ENCODE assay signal across 22 cellular contexts in the genomic region with DNA sequence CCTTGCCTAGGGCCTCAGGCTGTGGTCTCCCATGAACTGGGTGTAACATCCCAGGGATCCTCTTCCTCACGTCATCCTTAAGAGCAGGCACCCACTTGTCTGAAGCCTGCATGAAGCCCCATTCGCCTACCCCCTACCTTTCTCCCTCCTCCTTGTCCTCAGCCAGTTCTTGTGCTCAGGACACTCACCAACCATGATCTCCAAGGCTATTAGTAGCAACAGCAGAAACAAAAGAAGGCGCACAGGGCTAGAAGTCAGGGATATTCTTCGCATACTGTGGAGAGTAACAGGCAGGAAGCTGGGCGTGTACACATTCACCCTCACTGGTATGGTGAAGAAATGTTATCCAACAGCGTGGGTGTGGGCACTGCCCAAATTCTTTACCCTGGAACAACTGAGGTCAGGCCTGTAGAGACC. TPM values are rescaled to one million over a fixed set of nuclear protein-coding genes. Genes with fewer than 3 reads are reported as not detected.
DNase-seq lines count a peak whose midpoint lies in the region; ATAC-seq, FAIRE-seq and TF ChIP-seq lines count a peak whose summit lies in the region.
"Had no signal": no experiment of that assay in that cellular context is flagged by ENCODE, and none has a peak within 500 bp of the region (broad histone marks: within the 10 kb centered on the region; RNA-seq: fewer than 3 reads in every experiment).

No MANE protein-coding gene starts in this region.

- H4K20me1 ChIP-seq in neural progenitor cell (ENCODE audit: low read depth): no peaks in the 10 kb centered on the region

- H3K27me3 Mint-ChIP-seq in MCF 10A (ENCODE audit: insufficient read depth, unreplicated experiment) (no peaks in the 10 kb centered on the region), neural progenitor cell (ENCODE audit: insufficient read depth, low read depth) (peaks cover 9% of the 10 kb centered on the region)

- no peaks in the 10 kb centered on the region for H3K36me3 ChIP-seq in breast epithelium
- H3K36me3 ChIP-seq in bronchial epithelial cell (ENCODE audit: control insufficient read depth, insufficient read depth, low read length): peaks cover 5% of the 10 kb centered on the region
- no peaks in the 10 kb centered on the region for H3K36me3 ChIP-seq in neural progenitor cell
- H3K36me3 ChIP-seq: brain microvascular endothelial cell, esophagus muscularis mucosa had no signal

- peak overlapping the region; percentile 69 for H3K27ac Mint-ChIP-seq in MCF 10A (ENCODE audit: low read depth, unreplicated experiment)
- H3K27ac Mint-ChIP-seq in neural progenitor cell: peak overlapping the region; percentile 80
- H3K27ac Mint-ChIP-seq: activated T-helper 2 cell treated with anti-CD3 and anti-CD28 coated beads, Interferon-gamma antibody, Interleukin-2, Interleukin-4, amounts not matched to agents 10 μg/mL and 5 μg/mL and 100 μg/mL, durations not matched to agents 14 hours and 24 hours and 36 hours had no signal

- H3K27me3 ChIP-seq in breast epithelium (no peaks in the 10 kb centered on the region), bronchial epithelial cell (ENCODE audit: control insufficient read depth, insufficient read depth, low read length) (no peaks in the 10 kb centered on the region), neural progenitor cell (peaks cover 16% of the 10 kb centered on the region)
- H3K27me3 ChIP-seq: brain microvascular endothelial cell, esophagus muscularis mucosa had no signal

- H3K4me1 Mint-ChIP-seq in MCF 10A (ENCODE audit: insufficient read depth, unreplicated experiment): peaks cover 57% of the 10 kb centered on the region
- no peaks in the 10 kb centered on the region for H3K4me1 Mint-ChIP-seq in neural progenitor cell

- H3K4me2 ChIP-seq in neural progenitor cell: no peak overlapping the region

- intact Hi-C loops in MCF 10A (cut with micrococcal nuclease): loop anchor here (2.0 kb wide), 2 partner anchors 28 to 50 kb away; no protein-coding TSS in a partner anchor
- intact Hi-C loops in breast epithelium (cut with DNase I; ENCODE audit: low total_unique reads): no loop called here

- H3K4me1 ChIP-seq in breast epithelium: peaks cover 0 to 1% of the 10 kb centered on the region in 2 donors
- no peaks in the 10 kb centered on the region for H3K4me1 ChIP-seq in neural progenitor cell

- peak; percentile 92 for FAIRE-seq in bronchial epithelial cell (lab: Jason Lieb, UNC)
- FAIRE-seq: A204.1, GM12878, small intestine had no signal

- no peak for TF ChIP-seq POLR2A in breast epithelium (IDR thresholded peaks at IDR 0.05)

- H3K9me3 ChIP-seq in breast epithelium (no peaks in the 10 kb centered on the region), neural progenitor cell (ENCODE audit: low read depth) (no peaks in the 10 kb centered on the region)
- H3K9me3 ChIP-seq: esophagus muscularis mucosa had no signal

- H3K4me3 ChIP-seq in breast epithelium: no peak overlapping the region
- peak overlapping the region; percentile 17 for H3K4me3 ChIP-seq in bronchial epithelial cell (ENCODE audit: low read depth, low read length)
- no peak overlapping the region for H3K4me3 ChIP-seq in neural progenitor cell
- H3K4me3 ChIP-seq: esophagus muscularis mucosa, GM12878 had no signal

- peak overlapping the region; percentile 62 for H3K4me3 Mint-ChIP-seq in MCF 10A (ENCODE audit: unreplicated experiment)
- H3K4me3 Mint-ChIP-seq in neural progenitor cell: no peak overlapping the region

- no peak for TF ChIP-seq CTCF in MCF 10A (IDR thresholded peaks at IDR 0.05; ENCODE audit: unreplicated experiment)
- no peak for TF ChIP-seq CTCF in breast epithelium (IDR thresholded peaks at IDR 0.05)
- no peak for TF ChIP-seq CTCF in bronchial epithelial cell (IDR thresholded peaks at IDR 0.05; ENCODE audit: insufficient read depth, low read length, severe bottlenecking)
- TF ChIP-seq CTCF in neural progenitor cell (IDR thresholded peaks at IDR 0.05): no peak

- POLR2A ChIA-PET in MCF 10A (lab: Yijun Ruan, JAX): interaction anchor here (0.6 to 11.7 kb wide), 11 partner anchors 9 to 709 kb away, joined by 3 to 104 read pairs (median 4); a partner anchor contains a TSS

- H3K9me3 Mint-ChIP-seq in MCF 10A (ENCODE audit: unreplicated experiment): no peaks in the 10 kb centered on the region
- H3K9me3 Mint-ChIP-seq in neural progenitor cell: no peaks in the 10 kb centered on the region
- H3K9me3 Mint-ChIP-seq: activated T-helper 2 cell treated with anti-CD3 and anti-CD28 coated beads, Interferon-gamma antibody, Interleukin-2, Interleukin-4, amounts not matched to agents 10 μg/mL and 5 μg/mL and 100 μg/mL, durations not matched to agents 14 hours and 24 hours and 36 hours had no signal

- DNase-seq in MCF 10A (ENCODE audit: unreplicated experiment) (peak; percentile 79), breast epithelium (ENCODE audit: low spot score in 2 of 2) (no peak), bronchial epithelial cell (ENCODE audit: low read depth) (peak; percentile 95), neural progenitor cell (ENCODE audit: low spot score) (no peak), COR-L47 (lab: John Stamatoyannopoulos, UW) (no peak)
- DNase-seq: brain microvascular endothelial cell; DMS 273 treated with DMSO at 0.1 percent for 48 hours; GDM1; glutamatergic neuron; NCI-H1930; small intestine; stimulated activated CD4-positive, alpha-beta T cell treated with anti-CD3 and anti-CD28 coated beads, Interleukin-4, amount 100 ng/mL, for 4 hours; T-helper 2 cell had no signal

- no peak for ATAC-seq in GM18498 (IDR thresholded peaks at IDR 0.05; ENCODE audit: unreplicated experiment)
- no peak for ATAC-seq in GM19395 (IDR thresholded peaks at IDR 0.05; ENCODE audit: unreplicated experiment)
- no peak for ATAC-seq in HG02981 (IDR thresholded peaks at IDR 0.05; ENCODE audit: unreplicated experiment)
- ATAC-seq: GM12878 had no signal

- H3F3A ChIP-seq in neural progenitor cell (ENCODE audit: low read depth): no peaks in the 10 kb centered on the region

- CTCF ChIA-PET in MCF 10A (lab: Yijun Ruan, JAX): interaction anchor here (1.3 to 1.4 kb wide), 2 partner anchors 8 to 51 kb away, joined by 4 to 5 read pairs; no protein-coding TSS in a partner anchor

- no peak overlapping the region for H3K27ac ChIP-seq in breast epithelium
- no peak overlapping the region for H3K27ac ChIP-seq in neural progenitor cell
- H3K27ac ChIP-seq: brain microvascular endothelial cell, C4-2B, esophagus muscularis mucosa had no signal

- H3K9ac ChIP-seq in neural progenitor cell: no peak overlapping the region

- peaks cover 5% of the 10 kb centered on the region for H3K36me3 Mint-ChIP-seq in MCF 10A (ENCODE audit: insufficient read depth, unreplicated experiment)
- no peaks in the 10 kb centered on the region for H3K36me3 Mint-ChIP-seq in neural progenitor cell

- H2AFZ ChIP-seq in neural progenitor cell (replicated peaks): no peak overlapping the region

- no peaks in the 10 kb centered on the region for H3K79me2 ChIP-seq in neural progenitor cell (ENCODE audit: low read depth)

- no TSS peak for BruUV-seq in MCF 10A (replicated peaks; lab: Mats Ljungman, UMichigan)

RNA-seq across cellular contexts. Expression of a gene that starts 7.3 kb away (rescaled TPM):
- 28.9 and 37.6 TPM in 2 replicates for total RNA-seq in MCF 10A (2022)
- 1 to 10 TPM in 1 of 3 donors, not detected in 2; 2.0 TPM for total RNA-seq in breast epithelium
- total RNA-seq in bronchial epithelial cell: 19.0 and 35.1 TPM in 2 replicates
- not detected in 2 replicates for total RNA-seq in neural progenitor cell (ENCODE audit: low replicate concordance)
- total RNA-seq: activated T-helper 2 cell treated with anti-CD3 and anti-CD28 coated beads, Interferon-gamma antibody, Interleukin-2, Interleukin-4, amounts not matched to agents 10 μg/mL and 5 μg/mL and 100 μg/mL, durations not matched to agents 14 hours and 24 hours and 36 hours; GM12878; liver had no signal

RNA-seq across cellular contexts. Expression of a gene that starts 26.5 kb away (rescaled TPM):
- total RNA-seq in MCF 10A (2022) (38.1 and 46.1 TPM in 2 replicates), breast epithelium (10 to 100 TPM; 30.6 to 44.9 (median 35.8) TPM), bronchial epithelial cell (108 and 129 TPM in 2 replicates), neural progenitor cell (ENCODE audit: low replicate concordance) (2.2 and 2.8 TPM in 2 replicates)

RNA-seq across cellular contexts. Expression of a gene that starts 32.3 kb away (rescaled TPM):
- 8.3 and 9.9 TPM in 2 replicates for total RNA-seq in MCF 10A (2022)
- 1 to 10 TPM in 1 of 3 donors, not detected in 2; 2.2 TPM for total RNA-seq in breast epithelium
- total RNA-seq in bronchial epithelial cell: 26.6 and 45.0 TPM in 2 replicates
- not detected in 2 replicates for total RNA-seq in neural progenitor cell (ENCODE audit: low replicate concordance)
- total RNA-seq: activated T-helper 2 cell treated with anti-CD3 and anti-CD28 coated beads, Interferon-gamma antibody, Interleukin-2, Interleukin-4, amounts not matched to agents 10 μg/mL and 5 μg/mL and 100 μg/mL, durations not matched to agents 14 hours and 24 hours and 36 hours; GM12878; liver had no signal

RNA-seq across cellular contexts. Expression of a gene that starts 51.2 kb away (rescaled TPM):
- 3.1 and 5.2 TPM in 2 replicates for total RNA-seq in MCF 10A (2022)
- total RNA-seq in breast epithelium: 1 to 10 TPM in 1 of 3 donors, under 1 TPM in 1, not detected in 1; 0.88 to 1.3 TPM
- total RNA-seq in bronchial epithelial cell: 2.4 and 12.2 TPM in 2 replicates
- not detected in 2 replicates for total RNA-seq in neural progenitor cell (ENCODE audit: low replicate concordance)

Comparison
In these comparisons a context has a peak if more than half of its experiments do, and no peak if none do; other contexts are left out.
1. DNase-seq: peak in MCF 10A (single experiment) and bronchial epithelial cell (single experiment); none in breast epithelium (0 of 2), neural progenitor cell (single experiment) and COR-L47 (single experiment).